31 cellular contexts compared by ENCODE assay signal in genomic region chr15:89009080-89009479, GRCh38.
"Had no signal": no experiment of that assay in that cellular context is flagged by ENCODE, and none has a peak within 500 bp of the region (broad histone marks: within the 10 kb centered on the region; RNA-seq: fewer than 3 reads in every experiment).

No MANE protein-coding gene starts in this region.

- ATAC-seq: activated CD8-positive, alpha-beta memory T cell treated with anti-CD3 and anti-CD28 coated beads, Interleukin-2, amount 10 ng/mL, durations not matched to agents 7 days and 5 days; PC-3 had no signal

- H3K36me3 ChIP-seq: ascending aorta, cardiac muscle cell, SJCRH30, WERI-Rb-1 had no signal

- H3K27me3 ChIP-seq: ascending aorta, cardiac muscle cell, SJCRH30 had no signal

- H3K4me1 ChIP-seq: ascending aorta had no signal

- DNase-seq: activated CD4-positive, alpha-beta memory T cell treated with anti-CD3 and anti-CD28 coated beads, Interleukin-2, amount 10 ng/mL, durations not matched to agents 7 days and 5 days; activated CD4-positive, alpha-beta T cell treated with anti-CD3 and anti-CD28 coated beads for 1 hour; activated CD4-positive, alpha-beta T cell treated with anti-CD3 and anti-CD28 coated beads for 48 hours; activated CD4-positive, CD25-positive, alpha-beta regulatory T cell; activated CD8-positive, alpha-beta memory T cell treated with anti-CD3 and anti-CD28 coated beads for 24 hours; activated CD8-positive, alpha-beta memory T cell treated with anti-CD3 and anti-CD28 coated beads, Interleukin-2, amount 10 ng/mL, durations not matched to agents 7 days and 5 days; activated CD8-positive, alpha-beta memory T cell treated with anti-CD3 and anti-CD28 coated beads, Interleukin-2, amount 50 U/mL, for 48 hours; activated gamma-delta T cell; activated naive CD4-positive, alpha-beta T cell treated with Interleukin-2 at 50 U/mL for 16 hours; activated naive CD8-positive, alpha-beta T cell treated with anti-CD3 and anti-CD28 coated beads, Interleukin-2, amount 10 ng/mL, durations not matched to agents 7 days and 5 days; activated T-cell treated with anti-CD3 and anti-CD28 coated beads, Interleukin-2, amount 50 U/mL, for 48 hours; amygdala; NCI-H1105 treated with DMSO at 0.1 percent for 48 hours; NCI-H1436; NCI-H1694; NCI-H1930; NCI-H2081 treated with DMSO at 0.1 percent for 48 hours; NCI-H226; NCI-H446 treated with DMSO at 0.1 percent for 48 hours; NCI-H524; NCI-H69; NK-92 treated with Interleukin-12 subunit alpha and Interleukin-12 subunit beta, amount 100 ng/mL, for 24 hours; PC-3; SHP77; SJCRH30; T1000 had no signal

- H3K9me3 ChIP-seq: ascending aorta had no signal

- H3K4me3 ChIP-seq: ascending aorta, cardiac muscle cell, SJCRH30, SK-N-MC had no signal

- H3K27ac ChIP-seq: ascending aorta, cardiac muscle cell, RWPE1, SJCRH30, SK-N-MC, WERI-Rb-1 had no signal
